Comparison of ENCODE assay signal across 11 cellular contexts in the genomic region with DNA sequence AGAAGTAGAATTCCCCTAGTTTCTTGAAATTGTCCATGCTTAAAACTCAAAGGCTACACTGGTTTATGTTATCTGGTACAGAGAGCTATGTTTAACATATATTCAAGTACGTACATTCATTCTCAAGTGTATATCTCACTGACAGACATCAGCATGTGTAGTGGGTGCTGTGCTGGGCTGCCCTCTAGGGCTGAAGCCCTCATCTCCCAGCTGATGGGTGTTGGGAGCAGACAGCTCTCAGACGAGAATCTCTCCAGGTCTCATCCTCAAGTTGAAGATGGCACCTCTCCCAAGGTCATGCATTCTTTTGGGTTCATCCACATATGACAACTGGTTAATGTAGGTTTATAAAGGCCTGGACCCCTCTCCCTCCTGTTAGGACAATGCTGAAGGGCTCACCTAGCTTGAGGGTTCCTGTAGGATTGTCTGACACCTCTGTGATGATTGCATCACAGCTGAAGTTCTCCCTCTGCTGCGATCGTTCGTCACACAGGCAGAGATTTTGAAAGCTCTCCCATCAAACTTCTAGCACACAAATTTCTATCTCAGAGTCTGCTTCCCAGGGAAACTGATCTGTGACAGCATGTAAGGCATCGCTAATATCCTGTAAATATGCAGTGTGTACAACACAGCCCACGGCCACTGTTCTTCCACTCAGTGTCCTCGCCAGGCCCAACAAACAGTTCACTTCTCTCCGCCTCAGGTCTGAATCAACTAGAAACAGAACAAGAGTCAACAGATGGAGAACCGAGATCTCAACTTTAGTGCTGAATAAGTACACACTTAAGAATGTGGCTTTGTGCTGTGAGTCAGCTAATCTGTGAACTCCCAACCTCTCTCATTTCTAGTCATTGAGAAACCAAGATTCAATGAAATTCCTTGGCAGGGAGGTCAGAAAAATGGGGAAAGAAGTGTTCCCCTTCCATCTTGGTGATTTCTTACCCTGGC. TPM values are rescaled to one million over a fixed set of nuclear protein-coding genes. Genes with fewer than 3 reads are reported as not detected.
DNase-seq lines count a peak whose midpoint lies in the region; ATAC-seq and TF ChIP-seq lines count a peak whose summit lies in the region.
"Had no signal": no experiment of that assay in that cellular context is flagged by ENCODE, and none has a peak within 500 bp of the region (broad histone marks: within the 10 kb centered on the region; RNA-seq: fewer than 3 reads in every experiment).

No MANE protein-coding gene starts in this region.

- BruUV-seq in PC-3 (replicated peaks; lab: Mats Ljungman, UMichigan), result no TSS peak

- no peaks in the 10 kb centered on the region for H3F3A ChIP-seq in PC-3 (ENCODE audit: low read length, unreplicated experiment)

- peaks cover 15% of the 10 kb centered on the region for H3K36me3 ChIP-seq in PC-3 (ENCODE audit: low read depth, low read length)

- POLR2A ChIA-PET in PC-3 (lab: Charles Lee; ENCODE audit: unreplicated experiment), result no interaction called here

- H3K4me3 Mint-ChIP-seq in activated T-cell treated with anti-CD3 and anti-CD28 coated beads, Interleukin-2, amount 50 U/mL, for 24 hours, result no peak overlapping the region
- no peak overlapping the region for H3K4me3 Mint-ChIP-seq in activated T-cell treated with anti-CD3 and anti-CD28 coated beads, Interleukin-2, amount 50 U/mL, for 4 hours

- no peaks in the 10 kb centered on the region for H3K27me3 ChIP-seq in PC-3 (ENCODE audit: low read length)

- no peaks in the 10 kb centered on the region for H3K27me3 Mint-ChIP-seq in activated T-cell treated with anti-CD3 and anti-CD28 coated beads, Interleukin-2, amount 50 U/mL, for 24 hours
- no peaks in the 10 kb centered on the region for H3K27me3 Mint-ChIP-seq in activated T-cell treated with anti-CD3 and anti-CD28 coated beads, Interleukin-2, amount 50 U/mL, for 4 hours (ENCODE audit: low read depth)

- H3K27ac Mint-ChIP-seq in activated T-cell treated with anti-CD3 and anti-CD28 coated beads, Interleukin-2, amount 50 U/mL, for 24 hours, result peak overlapping the region; percentile 42

- H3K36me3 Mint-ChIP-seq in activated T-cell treated with anti-CD3 and anti-CD28 coated beads, Interleukin-2, amount 50 U/mL, for 24 hours (ENCODE audit: low read depth), result peaks cover 84% of the 10 kb centered on the region
- peaks cover 60% of the 10 kb centered on the region for H3K36me3 Mint-ChIP-seq in activated T-cell treated with anti-CD3 and anti-CD28 coated beads, Interleukin-2, amount 50 U/mL, for 4 hours (ENCODE audit: insufficient read depth)

- peaks cover 8% of the 10 kb centered on the region for H3K9me3 Mint-ChIP-seq in activated T-cell treated with anti-CD3 and anti-CD28 coated beads, Interleukin-2, amount 50 U/mL, for 24 hours
- peaks cover 18% of the 10 kb centered on the region for H3K9me3 Mint-ChIP-seq in activated T-cell treated with anti-CD3 and anti-CD28 coated beads, Interleukin-2, amount 50 U/mL, for 4 hours

- H3K79me2 ChIP-seq in PC-3 (ENCODE audit: low read length), result no peaks in the 10 kb centered on the region

- intact Hi-C loops in PC-3 (cut with micrococcal nuclease), result loop anchor here (5.0 kb wide), 2 partner anchors 63 to 182 kb away; no protein-coding TSS in a partner anchor

- H3K4me1 ChIP-seq in PC-3 (ENCODE audit: insufficient read depth, low read length), result peaks cover 17% of the 10 kb centered on the region

- H3K9me2 ChIP-seq in PC-3 (replicated peaks; ENCODE audit: low read length), result no peaks in the 10 kb centered on the region

- H3K9me3 ChIP-seq in PC-3 (ENCODE audit: low read length), result no peaks in the 10 kb centered on the region

- no peaks in the 10 kb centered on the region for H4K20me1 ChIP-seq in PC-3 (ENCODE audit: low read length)

- DNase-seq in activated T-cell treated with anti-CD3 and anti-CD28 coated beads, Interleukin-2, amount 50 U/mL, for 24 hours, result no peak
- no peak for DNase-seq in activated T-cell treated with anti-CD3 and anti-CD28 coated beads, Interleukin-2, amount 50 U/mL, for 4 hours
- peak; percentile 85 for DNase-seq in PC-3
- peak; percentile 96 for DNase-seq in fibroblast of peridontal ligament (ENCODE audit: extremely low read depth)
- DNase-seq in stromal cell of bone marrow (ENCODE audit: low read depth), result peak; percentile 82
- DNase-seq in hippocampal formation (lab: John Stamatoyannopoulos, UW), result no peak
- DNase-seq in LoVo (ENCODE audit: low spot score), result no peak
- DNase-seq: activated gamma-delta T cell treated with Interleukin-2 at 50 U/mL for 16 hours, C1 segment of cervical spinal cord, SHP77 treated with DMSO at 0.1 percent for 48 hours had no signal

- H3K4me1 Mint-ChIP-seq in activated T-cell treated with anti-CD3 and anti-CD28 coated beads, Interleukin-2, amount 50 U/mL, for 24 hours (ENCODE audit: low read depth), result peaks cover 18% of the 10 kb centered on the region
- H3K4me1 Mint-ChIP-seq in activated T-cell treated with anti-CD3 and anti-CD28 coated beads, Interleukin-2, amount 50 U/mL, for 4 hours (ENCODE audit: low read depth), result peaks cover 15% of the 10 kb centered on the region

- no peak overlapping the region for H3K4me3 ChIP-seq in PC-3 (ENCODE audit: low read length)

- H3K27ac ChIP-seq in PC-3 (ENCODE audit: low read length), result peak overlapping the region; percentile 72

- CTCF ChIA-PET in PC-3 (lab: Charles Lee), result no interaction called here

- no peak for ATAC-seq in activated T-cell treated with anti-CD3 and anti-CD28 coated beads, Interleukin-2, amount 50 U/mL, for 4 hours
- ATAC-seq in PC-3 (peak; percentile 84), HG02763 (IDR thresholded peaks at IDR 0.05; ENCODE audit: unreplicated experiment) (no peak)

- peak overlapping the region; percentile 48 for H3K4me2 ChIP-seq in PC-3 (ENCODE audit: low read length)

- no peak overlapping the region for H3K9ac ChIP-seq in PC-3 (ENCODE audit: low read length)

- TF ChIP-seq CTCF in PC-3 (conservative IDR thresholded peaks at IDR 0.05; ENCODE audit: low read depth, low read length), result no peak

- no peak overlapping the region for H2AFZ ChIP-seq in PC-3 (ENCODE audit: low read length)

RNA-seq across cellular contexts. Expression of gene PREP, which starts 43.2 kb away (rescaled TPM):
- 10 to 100 TPM; 46.7 to 48.9 (median 47.5) TPM for total RNA-seq in activated T-cell treated with anti-CD3 and anti-CD28 coated beads, Interleukin-2, amount 50 U/mL, for 4 hours
- 16.9 and 18.5 TPM in 2 replicates for total RNA-seq in PC-3 (2014; rRNA removed)

Comparison
In these comparisons a context has a peak if more than half of its experiments do, and no peak if none do; other contexts are left out.
1. DNase-seq: peak in PC-3 (single experiment), fibroblast of peridontal ligament (single experiment) and stromal cell of bone marrow (single experiment); none in activated T-cell treated with anti-CD3 and anti-CD28 coated beads, Interleukin-2, amount 50 U/mL, for 24 hours (single experiment), activated T-cell treated with anti-CD3 and anti-CD28 coated beads, Interleukin-2, amount 50 U/mL, for 4 hours (single experiment), hippocampal formation (0 of 2) and LoVo (single experiment).